ENCODE assay signal across 2 cellular contexts in the genomic region with DNA sequence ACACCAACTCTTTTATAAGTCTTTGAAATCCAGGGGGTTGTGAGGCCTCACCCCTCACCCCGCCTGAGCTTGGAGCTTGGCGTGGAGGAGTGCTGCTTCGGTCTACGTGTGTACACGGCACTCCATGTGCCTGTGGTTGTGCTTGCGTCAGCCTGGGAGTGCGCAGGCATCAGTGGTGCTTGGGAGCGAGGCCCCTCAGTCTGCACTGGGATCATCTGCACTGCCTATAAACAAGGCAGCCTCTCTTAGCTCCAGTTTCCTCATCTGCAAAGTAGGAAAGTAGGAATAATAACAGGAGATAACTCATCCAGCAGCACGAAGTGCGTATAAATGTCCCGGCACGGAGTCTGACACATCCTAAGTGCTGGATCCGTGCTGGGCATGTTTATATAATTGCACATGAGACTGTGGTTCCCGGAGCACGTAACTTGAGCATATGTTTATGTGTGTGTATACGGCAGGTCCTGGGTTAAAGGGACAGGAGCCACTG.
TF ChIP-seq lines count a peak whose summit lies in the region.

No MANE protein-coding gene starts in this region.

TF ChIP-seq in liver, 16 proteins besides CTCF, POLR2A, EP300 and RAD21:
- TF ChIP-seq ATF3 (IDR thresholded peaks at IDR 0.05): no peak
- TF ChIP-seq, protein P1, sequence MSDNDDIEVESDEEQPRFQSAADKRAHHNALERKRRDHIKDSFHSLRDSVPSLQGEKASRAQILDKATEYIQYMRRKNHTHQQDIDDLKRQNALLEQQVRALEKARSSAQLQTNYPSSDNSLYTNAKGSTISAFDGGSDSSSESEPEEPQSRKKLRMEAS (IDR thresholded peaks at IDR 0.05): peak; percentile 14

TF ChIP-seq in HepG2, 621 proteins besides CTCF, POLR2A, EP300 and RAD21:
- TF ChIP-seq ZNF556 (CRISPR knock-in tag; IDR thresholded peaks at IDR 0.05; ENCODE audit: borderline replicate concordance) (no peak), ZNF407 (CRISPR knock-in tag; IDR thresholded peaks at IDR 0.05; ENCODE audit: not compliant biosample characterization) (no peak), ZHX1 (CRISPR knock-in tag; IDR thresholded peaks at IDR 0.05; ENCODE audit: low read depth) (no peak), SMYD3 (CRISPR knock-in tag; IDR thresholded peaks at IDR 0.05) (no peak), ZNF780A (CRISPR knock-in tag; IDR thresholded peaks at IDR 0.05) (no peak), ZNF224 (CRISPR knock-in tag; IDR thresholded peaks at IDR 0.05) (no peak), FOXA1 (IDR thresholded peaks at IDR 0.05) (no peak), FOXA1 (CRISPR knock-in tag; IDR thresholded peaks at IDR 0.05) (no peak), YEATS4 (CRISPR knock-in tag; IDR thresholded peaks at IDR 0.05; ENCODE audit: borderline replicate concordance) (no peak)
